12 cellular contexts compared by ENCODE assay signal in the genomic region with DNA sequence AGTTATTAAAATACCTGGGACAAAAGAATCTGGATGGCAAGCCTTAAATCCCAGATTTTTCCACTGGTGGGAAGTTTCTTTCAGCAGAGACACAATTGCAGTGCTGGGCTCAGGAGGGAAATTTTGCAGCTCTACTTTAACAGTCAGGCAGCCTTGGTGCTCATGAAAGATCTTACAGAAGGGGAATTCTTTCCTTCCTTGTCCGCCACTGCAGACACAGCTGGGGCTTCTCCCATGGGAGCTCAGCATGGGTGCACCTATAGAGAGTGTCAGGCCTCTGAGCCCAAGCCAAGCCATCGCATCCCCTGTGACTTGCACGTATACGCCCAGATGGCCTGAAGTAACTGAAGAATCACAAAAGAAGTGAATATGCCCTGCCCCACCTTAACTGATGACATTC. TPM values are rescaled to one million over a fixed set of nuclear protein-coding genes. Genes with fewer than 3 reads are reported as not detected.
"Had no signal": no experiment of that assay in that cellular context is flagged by ENCODE, and none has a peak within 500 bp of the region (broad histone marks: within the 10 kb centered on the region; RNA-seq: fewer than 3 reads in every experiment).

No MANE protein-coding gene starts in this region.

RNA-seq across cellular contexts. Expression of a gene that starts 6.0 kb away (rescaled TPM):
- total RNA-seq: activated CD4-positive, alpha-beta memory T cell treated with anti-CD3 and anti-CD28 coated beads, Interleukin-2, amount 10 ng/mL, durations not matched to agents 7 days and 5 days; activated CD4-positive, alpha-beta T cell treated with anti-CD3 and anti-CD28 coated beads for 36 hours; activated CD4-positive, alpha-beta T cell treated with anti-CD3 and anti-CD28 coated beads, Interleukin-2, amount 10 ng/mL, durations not matched to agents 7 days and 5 days; activated CD8-positive, alpha-beta memory T cell treated with anti-CD3 and anti-CD28 coated beads, Interleukin-2, amount 10 ng/mL, durations not matched to agents 7 days and 5 days; activated CD8-positive, alpha-beta T cell treated with anti-CD3 and anti-CD28 coated beads, Interleukin-2, amount 10 ng/mL, durations not matched to agents 7 days and 5 days; activated naive CD8-positive, alpha-beta T cell treated with anti-CD3 and anti-CD28 coated beads, Interleukin-2, amount 10 ng/mL, durations not matched to agents 7 days and 5 days; activated T-helper 2 cell treated with anti-CD3 and anti-CD28 coated beads, Interferon-gamma antibody, Interleukin-2, Interleukin-4, amounts not matched to agents 10 μg/mL and 5 μg/mL and 100 μg/mL, durations not matched to agents 14 hours and 24 hours and 36 hours; ascending aorta; bronchial epithelial cell; cardiac muscle cell; chondrocyte had no signal
- polyA plus RNA-seq: adipose tissue, cardiac muscle cell had no signal

RNA-seq across cellular contexts. Expression of a gene that starts 42.8 kb away (rescaled TPM):
- total RNA-seq: activated CD4-positive, alpha-beta memory T cell treated with anti-CD3 and anti-CD28 coated beads, Interleukin-2, amount 10 ng/mL, durations not matched to agents 7 days and 5 days; activated CD4-positive, alpha-beta T cell treated with anti-CD3 and anti-CD28 coated beads for 36 hours; activated CD4-positive, alpha-beta T cell treated with anti-CD3 and anti-CD28 coated beads, Interleukin-2, amount 10 ng/mL, durations not matched to agents 7 days and 5 days; activated CD8-positive, alpha-beta memory T cell treated with anti-CD3 and anti-CD28 coated beads, Interleukin-2, amount 10 ng/mL, durations not matched to agents 7 days and 5 days; activated CD8-positive, alpha-beta T cell treated with anti-CD3 and anti-CD28 coated beads, Interleukin-2, amount 10 ng/mL, durations not matched to agents 7 days and 5 days; activated naive CD8-positive, alpha-beta T cell treated with anti-CD3 and anti-CD28 coated beads, Interleukin-2, amount 10 ng/mL, durations not matched to agents 7 days and 5 days; activated T-helper 2 cell treated with anti-CD3 and anti-CD28 coated beads, Interferon-gamma antibody, Interleukin-2, Interleukin-4, amounts not matched to agents 10 μg/mL and 5 μg/mL and 100 μg/mL, durations not matched to agents 14 hours and 24 hours and 36 hours; ascending aorta; bronchial epithelial cell; cardiac muscle cell; chondrocyte had no signal
- polyA plus RNA-seq: adipose tissue, cardiac muscle cell had no signal
